ENCODE assay signal across 18 cellular contexts in the genomic region with DNA sequence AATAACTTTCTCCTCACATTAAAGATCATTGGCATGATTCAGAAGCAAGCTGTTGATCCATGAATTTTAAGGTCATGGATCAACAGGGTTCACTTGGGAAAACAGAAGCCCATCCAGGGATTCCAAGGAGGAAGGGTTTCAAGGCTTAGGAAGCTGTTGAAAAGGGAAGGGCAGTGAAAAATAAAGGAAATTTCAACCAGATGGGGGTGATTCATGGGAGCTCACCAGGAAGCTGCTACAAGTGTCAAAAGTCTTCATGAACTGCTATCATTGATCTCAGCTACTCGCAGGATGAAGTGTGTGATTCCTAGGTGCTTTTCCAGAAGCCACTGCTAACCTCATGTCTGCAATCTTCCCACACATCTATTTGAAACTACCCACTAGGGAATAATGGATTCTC. TPM values are rescaled to one million over a fixed set of nuclear protein-coding genes. Genes with fewer than 3 reads are reported as not detected.
"Had no signal": no experiment of that assay in that cellular context is flagged by ENCODE, and none has a peak within 500 bp of the region (broad histone marks: within the 10 kb centered on the region; RNA-seq: fewer than 3 reads in every experiment).

No MANE protein-coding gene starts in this region.

- H3K4me1 ChIP-seq: adrenal gland had no signal

- H3K4me3 ChIP-seq: adrenal gland, Peyer's patch had no signal

- H3K36me3 ChIP-seq: adrenal gland, Peyer's patch had no signal

- ATAC-seq: activated CD4-positive, CD25-positive, alpha-beta regulatory T cell treated with anti-CD3 and anti-CD28 coated beads, Interleukin-2, amount 50 U/mL, for 24 hours; activated CD8-positive, alpha-beta T cell treated with anti-CD3 and anti-CD28 coated beads for 36 hours had no signal

- H3K27me3 ChIP-seq: adrenal gland, Peyer's patch had no signal

- DNase-seq: activated CD4-positive, alpha-beta T cell treated with anti-CD3 and anti-CD28 coated beads for 4 hours; activated CD8-positive, alpha-beta memory T cell treated with anti-CD3 and anti-CD28 coated beads, Interleukin-2, amount 50 U/mL, for 48 hours; activated CD8-positive, alpha-beta T cell treated with anti-CD3 and anti-CD28 coated beads for 36 hours; activated naive CD4-positive, alpha-beta T cell treated with anti-CD3 and anti-CD28 coated beads, Interleukin-2, amount 50 U/mL, for 16 hours; activated naive CD8-positive, alpha-beta T cell treated with anti-CD3 and anti-CD28 coated beads, Interleukin-2, amount 10 ng/mL, durations not matched to agents 7 days and 5 days; activated T-cell treated with anti-CD3 and anti-CD28 coated beads, Interleukin-2, amount 50 U/mL, for 1 hour; adrenal gland; anterior cingulate cortex; NCI-H1092 treated with DMSO at 0.1 percent for 48 hours; NCI-H1417 treated with DMSO at 0.1 percent for 48 hours; NCI-H1694 treated with DMSO at 0.1 percent for 48 hours; NCI-H2029 treated with DMSO at 0.1 percent for 48 hours; NCI-H524; Peyer's patch; SHP77 treated with DMSO at 0.1 percent for 48 hours had no signal

- H3K9me3 ChIP-seq: adrenal gland, Peyer's patch had no signal

- H3K27ac ChIP-seq: adrenal gland, Peyer's patch had no signal

RNA-seq across cellular contexts. Expression of a gene that starts 26.3 kb away (rescaled TPM):
- total RNA-seq: cerebellum, SK-MEL-5 had no signal
